Comparison of ENCODE assay signal across 2 cellular contexts in genomic region chr7:2044311-2044882, GRCh38.
TF ChIP-seq lines count a peak whose summit lies in the region.

No MANE protein-coding gene starts in this region.

TF ChIP-seq in IMR-90, 13 proteins besides CTCF, POLR2A, EP300 and RAD21 (continued from another document):
- TF ChIP-seq MAFK (IDR thresholded peaks at IDR 0.05; ENCODE audit: low read depth, low read length) (no peak), RFX5 (IDR thresholded peaks at IDR 0.05; ENCODE audit: low read depth, low read length) (no peak), BHLHE40 (IDR thresholded peaks at IDR 0.05; ENCODE audit: low read depth, low read length) (no peak), ELK1 (IDR thresholded peaks at IDR 0.05; ENCODE audit: borderline replicate concordance, low read depth, low read length) (no peak), USF2 (IDR thresholded peaks at IDR 0.05; ENCODE audit: low read depth, low read length) (no peak), NFE2L2 (IDR thresholded peaks at IDR 0.05; ENCODE audit: low read depth, low read length) (no peak), FOS (IDR thresholded peaks at IDR 0.05; ENCODE audit: low read depth, low read length) (no peak)

TF ChIP-seq in HEK293T, 16 proteins besides CTCF, POLR2A, EP300 and RAD21 (continued from another document):
- no peak for TF ChIP-seq PKNOX1 (IDR thresholded peaks at IDR 0.05)
- TF ChIP-seq SP1 (IDR thresholded peaks at IDR 0.05): no peak
- TF ChIP-seq ZNF384 (IDR thresholded peaks at IDR 0.05): no peak
- TF ChIP-seq ARNT (IDR thresholded peaks at IDR 0.05): no peak
- no peak for TF ChIP-seq LEF1 (IDR thresholded peaks at IDR 0.05; ENCODE audit: borderline replicate concordance)
- TF ChIP-seq FOXM1 (IDR thresholded peaks at IDR 0.05; ENCODE audit: borderline replicate concordance): no peak
- TF ChIP-seq FOXK2 (IDR thresholded peaks at IDR 0.05): no peak
- TF ChIP-seq L3MBTL2 (conservative IDR thresholded peaks at IDR 0.05): no peak
- no peak for TF ChIP-seq BHLHE40 (IDR thresholded peaks at IDR 0.05; ENCODE audit: borderline replicate concordance)
- TF ChIP-seq CTBP1 (IDR thresholded peaks at IDR 0.05; ENCODE audit: borderline replicate concordance): no peak
- no peak for TF ChIP-seq NFRKB (IDR thresholded peaks at IDR 0.05)
- TF ChIP-seq ELF4 (IDR thresholded peaks at IDR 0.05): no peak
- TF ChIP-seq TARDBP (IDR thresholded peaks at IDR 0.05): no peak
